In the genomic region with DNA sequence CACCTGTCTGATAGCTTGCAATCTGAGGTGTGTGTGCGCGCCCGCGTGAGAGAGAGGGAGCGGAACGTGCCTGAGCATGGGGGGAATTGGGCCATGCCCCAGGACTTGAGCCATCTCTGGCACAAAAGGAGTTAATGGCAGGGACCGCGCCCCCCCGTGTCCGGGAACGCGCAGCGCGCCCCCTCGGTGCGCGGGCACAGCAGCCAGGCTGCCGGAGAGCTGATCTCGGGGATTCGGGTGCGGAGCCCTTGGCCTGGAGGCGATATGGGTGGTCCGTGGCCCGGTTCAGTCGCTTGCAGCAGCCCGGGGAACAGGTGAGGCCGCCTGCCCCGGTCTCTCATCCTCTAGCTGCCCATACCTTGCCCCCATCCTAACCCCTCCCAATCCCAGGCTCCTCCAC, we compare ENCODE assay signal across 8 cellular contexts. TPM values are rescaled to one million over a fixed set of nuclear protein-coding genes. Genes with fewer than 3 reads are reported as not detected.
DNase-seq lines count a peak whose midpoint lies in the region; ATAC-seq, FAIRE-seq and TF ChIP-seq lines count a peak whose summit lies in the region.

A gene (plus strand): TSS at position 191 of the 400 bp plus-strand sequence. CDS start 2,909 bp downstream, outside the sequence.

- DNase-seq in C1 segment of cervical spinal cord (lab: John Stamatoyannopoulos, UW) (peak in 8 of 14 donors; percentile 6 to 48 (median 26)), NCI-H69 (lab: John Stamatoyannopoulos, UW) (peak; percentile 15), frontal cortex (ENCODE audit: low spot score in 2 of 2) (peak; percentile 42 to 54), osteoblast (ENCODE audit: insufficient read length, low spot score, missing footprints) (no peak), LoVo (ENCODE audit: low spot score) (no peak)

- no peaks in the 10 kb centered on the region for H3K9me3 ChIP-seq in osteoblast (ENCODE audit: low read depth, low read length)

- no peaks in the 10 kb centered on the region for H3K79me2 ChIP-seq in osteoblast (ENCODE audit: insufficient read depth, low read length)

- H2AFZ ChIP-seq in osteoblast (ENCODE audit: low read length), result no peak within 1 kb of the TSS

- peak within 1 kb of the TSS; percentile 58 for H3K4me3 ChIP-seq in osteoblast (ENCODE audit: insufficient read depth, low read length)

- no peak for FAIRE-seq in frontal cortex (lab: Jason Lieb, UNC)

- H3K27ac ChIP-seq in osteoblast (ENCODE audit: low read depth, low read length), result no peak within 1 kb of the TSS

- TF ChIP-seq CTCF in osteoblast (IDR thresholded peaks at IDR 0.05; ENCODE audit: extremely low read depth, low read depth, low read length), result no peak

- peak within 1 kb of the TSS; percentile 69 for H3K4me2 ChIP-seq in osteoblast (ENCODE audit: insufficient read depth, low read length)

- no peaks in the 10 kb centered on the region for H3K27me3 ChIP-seq in osteoblast (ENCODE audit: insufficient read depth, low read length)

- peaks cover 3% of the 10 kb centered on the region for H3K4me1 ChIP-seq in osteoblast (ENCODE audit: insufficient read depth, low read length)

- no peaks in the 10 kb centered on the region for H4K20me1 ChIP-seq in osteoblast (ENCODE audit: insufficient read depth, low read length)

- no peak for ATAC-seq in HG03045 (IDR thresholded peaks at IDR 0.05; ENCODE audit: unreplicated experiment)
- no peak for ATAC-seq in HG03039 (IDR thresholded peaks at IDR 0.05; ENCODE audit: unreplicated experiment)
- no peak for ATAC-seq in HG02973 (IDR thresholded peaks at IDR 0.05; ENCODE audit: unreplicated experiment)

- H3K36me3 ChIP-seq in osteoblast (ENCODE audit: insufficient read depth, low read length), result peaks cover 7% of the 10 kb centered on the region

RNA-seq across cellular contexts. Expression of the gene that starts here (rescaled TPM):
- 15.1 TPM for total RNA-seq in frontal cortex
- total RNA-seq in osteoblast, result 0.29 and 0.36 TPM in 2 replicates

Comparison
In these comparisons a context has a peak if more than half of its experiments do, and no peak if none do; other contexts are left out.
1. RNA of the gene that starts here (total RNA-seq): 15.1 TPM in frontal cortex (single experiment); 0.29 to 0.36 TPM in osteoblast; every median in the first group is over 10 times any median in the second.
2. DNase-seq: peak in C1 segment of cervical spinal cord (8 of 14), NCI-H69 (single experiment) and frontal cortex (2 of 2); none in osteoblast (single experiment) and LoVo (single experiment).